In genomic region chr6:113102761-113103160, GRCh38 we compare ENCODE assay signal across 14 cellular contexts.
DNase-seq lines count a peak whose midpoint lies in the region; TF ChIP-seq lines count a peak whose summit lies in the region.
"Had no signal": no experiment of that assay in that cellular context is flagged by ENCODE, and none has a peak within 500 bp of the region (broad histone marks: within the 10 kb centered on the region; RNA-seq: fewer than 3 reads in every experiment).

No MANE protein-coding gene starts in this region.

- H3K27me3 ChIP-seq in SK-N-SH (ENCODE audit: insufficient read depth) (no peaks in the 10 kb centered on the region), fibroblast of lung (ENCODE audit: control insufficient read depth, insufficient read depth, low read length) (no peaks in the 10 kb centered on the region)
- H3K27me3 ChIP-seq: gastrocnemius medialis had no signal

- H3K9me2 ChIP-seq in SK-N-SH = no peaks in the 10 kb centered on the region

- H3K27ac ChIP-seq in SK-N-SH (ENCODE audit: low read depth in 2 of 2, low read length in 1 of 2) = peak overlapping the region; percentile 94 to 96; a peak in 3 of 4 replicates
- no peak overlapping the region for H3K27ac ChIP-seq in fibroblast of lung (ENCODE audit: insufficient read depth, low read length)
- H3K27ac ChIP-seq: gastrocnemius medialis had no signal

- H3K9me3 ChIP-seq in SK-N-SH (no peaks in the 10 kb centered on the region; the same call in 1 of the 2 replicates), fibroblast of lung (ENCODE audit: control insufficient read depth, insufficient read depth, low read depth, low read length) (no peaks in the 10 kb centered on the region)
- H3K9me3 ChIP-seq: gastrocnemius medialis had no signal

- H3K4me3 ChIP-seq in HFF-Myc (replicated peaks; ENCODE audit: low read depth, low read length) (no peak overlapping the region), SK-N-SH (ENCODE audit: low read depth in 2 of 2, low read length in 1 of 2) (no peak overlapping the region), fibroblast of lung (replicated peaks in 1 of 4; ENCODE audit: control extremely low read depth in 1 of 4, insufficient read depth in 1 of 4, low read depth in 3 of 4, low read length in 4 of 4) (no peak overlapping the region)
- H3K4me3 ChIP-seq: gastrocnemius medialis had no signal

- peak in 1 of 2 experiments; percentile 34; a peak in 1 of 4 replicates for TF ChIP-seq EP300 in SK-N-SH (IDR thresholded peaks at IDR 0.05; ENCODE audit: borderline replicate concordance in 1 of 2, low read depth in 1 of 2, low read length in 1 of 2)

- peaks cover 36% of the 10 kb centered on the region for H3F3A ChIP-seq in SK-N-SH (replicated peaks; ENCODE audit: insufficient read depth)

- WGBS in SK-N-SH (ENCODE audit: low lambda C conversion rate) = 59% methylated on average over 4 of the region's 4 CpGs

- H3K79me2 ChIP-seq in SK-N-SH (ENCODE audit: insufficient read depth) (no peaks in the 10 kb centered on the region), fibroblast of lung (ENCODE audit: control insufficient read depth, insufficient read depth, low read length) (no peaks in the 10 kb centered on the region)

- H4K20me1 ChIP-seq in SK-N-SH (ENCODE audit: insufficient read depth) = no peaks in the 10 kb centered on the region
- H4K20me1 ChIP-seq in fibroblast of lung (ENCODE audit: control insufficient read depth, extremely low read depth, insufficient read depth, low read length) = no peaks in the 10 kb centered on the region

- CTCF ChIA-PET in SK-N-SH (lab: Yijun Ruan, JAX) = no interaction called here

- POLR2A ChIA-PET in SK-N-SH (lab: Yijun Ruan, JAX) = no interaction called here

- TF ChIP-seq CTCF in HFF-Myc (IDR thresholded peaks at IDR 0.05; ENCODE audit: low read depth, low read length, missing control alignments) (no peak), SK-N-SH (IDR thresholded peaks at IDR 0.05) (no peak), fibroblast of lung (conservative IDR thresholded peaks at IDR 0.05 in 1 of 2, IDR thresholded peaks at IDR 0.05 in 1 of 2; ENCODE audit: low read depth in 1 of 2, low read length in 2 of 2) (no peak)

- H3K9ac ChIP-seq in SK-N-SH (peak overlapping the region; percentile 67; the same call in 1 of the 2 replicates), fibroblast of lung (ENCODE audit: insufficient read depth, low read length) (no peak overlapping the region)

- DNase-seq in HFF-Myc (ENCODE audit: extremely low read depth, low read depth) = peak; percentile 30
- DNase-seq in SK-N-SH = no peak
- DNase-seq in fibroblast of lung (ENCODE audit: low read depth in 2 of 2) = peak; percentile 39 to 77
- DNase-seq in renal cortical epithelial cell (ENCODE audit: low read depth) = peak; percentile 35
- no peak for DNase-seq in DMS79 (lab: John Stamatoyannopoulos, UW)
- DNase-seq in activated T-cell treated with anti-CD3 and anti-CD28 coated beads, Interleukin-2, amount 50 U/mL, for 48 hours = no peak
- no peak for DNase-seq in occipital lobe (lab: John Stamatoyannopoulos, UW)
- DNase-seq: activated CD8-positive, alpha-beta memory T cell treated with anti-CD3 and anti-CD28 coated beads, Interleukin-2, amount 50 U/mL, for 4 hours; activated naive CD8-positive, alpha-beta T cell treated with anti-CD3 and anti-CD28 coated beads for 36 hours; COR-L47; gastrocnemius medialis; NCI-H187 treated with DMSO at 0.1 percent for 48 hours; NCI-H774; SIG-M5 had no signal

- H3K36me3 ChIP-seq in SK-N-SH (replicated peaks in 1 of 2; ENCODE audit: control insufficient read depth in 1 of 2, insufficient read depth in 2 of 2, low read length in 1 of 2) (peaks cover 0 to 4% of the 10 kb centered on the region in 2 experiments), fibroblast of lung (ENCODE audit: control insufficient read depth, insufficient read depth, low read length) (no peaks in the 10 kb centered on the region)
- H3K36me3 ChIP-seq: gastrocnemius medialis had no signal

- no peak for TF ChIP-seq RAD21 in SK-N-SH (IDR thresholded peaks at IDR 0.05; ENCODE audit: low read length)

- H3K4me1 ChIP-seq in SK-N-SH (ENCODE audit: control insufficient read depth in 1 of 2, insufficient read depth in 2 of 2, low read depth in 1 of 2, low read length in 1 of 2) = peaks cover 0 to 23% of the 10 kb centered on the region in 2 experiments; a peak in 3 of 4 replicates
- H3K4me1 ChIP-seq in fibroblast of lung (ENCODE audit: control insufficient read depth, extremely low read depth, insufficient read depth, low read length) = no peaks in the 10 kb centered on the region

- H3K4me2 ChIP-seq in SK-N-SH = peak overlapping the region; percentile 69; the same call in 1 of the 2 replicates
- H3K4me2 ChIP-seq in fibroblast of lung (ENCODE audit: extremely low read depth, insufficient read depth, low read length) = no peak overlapping the region

- H2AFZ ChIP-seq in SK-N-SH (ENCODE audit: low read depth) (peak overlapping the region; percentile 61; the same call in 1 of the 2 replicates), fibroblast of lung (ENCODE audit: low read length) (no peak overlapping the region)

TF ChIP-seq in SK-N-SH, 30 proteins besides CTCF, POLR2A, EP300 and RAD21 (continues in another document):
- TF ChIP-seq PBX3 (IDR thresholded peaks at IDR 0.05) = peak; percentile 50
- no peak for TF ChIP-seq RFX5 (IDR thresholded peaks at IDR 0.05; ENCODE audit: low read length)
- no peak for TF ChIP-seq MEF2A (IDR thresholded peaks at IDR 0.05; ENCODE audit: borderline replicate concordance, low read depth)
- TF ChIP-seq REST (IDR thresholded peaks at IDR 0.05; ENCODE audit: low read depth, low read length) = no peak
- no peak for TF ChIP-seq SMC3 (IDR thresholded peaks at IDR 0.05; ENCODE audit: low read depth, low read length)
- peak; percentile 38; the same call in 1 of the 2 replicates for TF ChIP-seq GABPA (IDR thresholded peaks at IDR 0.05; ENCODE audit: low read depth)
- peak; percentile 38; the same call in 1 of the 2 replicates for TF ChIP-seq JUND (IDR thresholded peaks at IDR 0.05)
- no peak for TF ChIP-seq ZBTB33 (IDR thresholded peaks at IDR 0.05; ENCODE audit: borderline replicate concordance, low read depth)
- TF ChIP-seq NFIC (IDR thresholded peaks at IDR 0.05; ENCODE audit: borderline replicate concordance) = peak; percentile 59; the same call in 1 of the 2 replicates
- no peak for TF ChIP-seq RCOR1 (IDR thresholded peaks at IDR 0.05; ENCODE audit: low read length)
- TF ChIP-seq FOXM1 (IDR thresholded peaks at IDR 0.05; ENCODE audit: low read depth) = no peak
- TF ChIP-seq FOSL2 (IDR thresholded peaks at IDR 0.05; ENCODE audit: borderline replicate concordance, low read depth) = no peak
- TF ChIP-seq POLR2AphosphoS5 (IDR thresholded peaks at IDR 0.05; ENCODE audit: low read depth, low read length) = no peak
- TF ChIP-seq CHD2 (IDR thresholded peaks at IDR 0.05; ENCODE audit: low read length, partially characterized antibody) = no peak

Comparison
In these comparisons a context has a peak if more than half of its experiments do, and no peak if none do; other contexts are left out.
1. DNase-seq: peak in HFF-Myc (single experiment), fibroblast of lung (2 of 2) and renal cortical epithelial cell (single experiment); none in SK-N-SH (single experiment), DMS79 (single experiment), activated T-cell treated with anti-CD3 and anti-CD28 coated beads, Interleukin-2, amount 50 U/mL, for 48 hours (0 of 2) and occipital lobe (single experiment).